ENCODE assay signal across 10 cellular contexts in genomic region chr7:12719978-12720377, GRCh38. TPM values are rescaled to one million over a fixed set of nuclear protein-coding genes. Genes with fewer than 3 reads are reported as not detected.
A peak's percentile ranks its signal among the peaks of the same experiment; 100 is the strongest.
DNase-seq lines count a peak whose midpoint lies in the region; ATAC-seq and TF ChIP-seq lines count a peak whose summit lies in the region.
"Had no signal": no experiment of that assay in that cellular context is flagged by ENCODE, and none has a peak within 500 bp of the region (broad histone marks: within the 10 kb centered on the region; RNA-seq: fewer than 3 reads in every experiment).

No MANE protein-coding gene starts in this region.

- H3K18ac ChIP-seq in mesenchymal stem cell (ENCODE audit: low read depth in 1 of 2, low read length in 2 of 2): no peak overlapping the region

- peak overlapping the region; percentile 82 for H3K27ac ChIP-seq in left ventricle myocardium inferior (replicated peaks)
- H3K27ac ChIP-seq in right cardiac atrium (ENCODE audit: low read length): no peak overlapping the region
- H3K27ac ChIP-seq in mesenchymal stem cell (ENCODE audit: low read length, poor library complexity, severe bottlenecking): no peak overlapping the region
- H3K27ac ChIP-seq in uterus: peak overlapping the region; percentile 71 to 75

- no peak for TF ChIP-seq CTCF in left ventricle myocardium inferior (IDR thresholded peaks at IDR 0.05; ENCODE audit: borderline replicate concordance)
- no peak for TF ChIP-seq CTCF in astrocyte of the spinal cord (IDR thresholded peaks at IDR 0.05; ENCODE audit: low read depth, low read length)
- no peak for TF ChIP-seq CTCF in uterus (IDR thresholded peaks at IDR 0.05)

- no peak overlapping the region for H4K8ac ChIP-seq in mesenchymal stem cell (ENCODE audit: low read length)

- no peak overlapping the region for H2BK120ac ChIP-seq in mesenchymal stem cell (ENCODE audit: low read depth, low read length)

- peaks cover 57% of the 10 kb centered on the region for H3K4me1 ChIP-seq in left ventricle myocardium inferior
- H3K4me1 ChIP-seq in right cardiac atrium (ENCODE audit: control insufficient read depth, insufficient read depth, low read length): peaks cover 18% of the 10 kb centered on the region
- peaks cover 6% of the 10 kb centered on the region for H3K4me1 ChIP-seq in mesenchymal stem cell (ENCODE audit: control insufficient read depth, insufficient read depth, low read depth, low read length)
- peaks cover 0 to 6% of the 10 kb centered on the region in 2 donors for H3K4me1 ChIP-seq in uterus

- no peaks in the 10 kb centered on the region for H3K79me1 ChIP-seq in mesenchymal stem cell (replicated peaks; ENCODE audit: low read length, poor library complexity, severe bottlenecking)

- intact Hi-C loops in left ventricle myocardium inferior (cut with micrococcal nuclease) (no loop called here), right cardiac atrium (cut with DNase I) (loop anchor here in 1 of 4 donors (5.0 kb wide), 1 partner anchor 33 kb away; the partner anchor contains the start of gene ARL4A), uterus (cut with DNase I; ENCODE audit: low total_unique reads) (no loop called here)

- H2BK5ac ChIP-seq in mesenchymal stem cell (ENCODE audit: low read depth, low read length, poor library complexity, severe bottlenecking): no peak overlapping the region

- H2BK15ac ChIP-seq in mesenchymal stem cell (ENCODE audit: low read depth, poor library complexity, severe bottlenecking): no peak overlapping the region

- H3K23ac ChIP-seq in mesenchymal stem cell (ENCODE audit: low read length in 2 of 2): no peak overlapping the region

- H3K14ac ChIP-seq in mesenchymal stem cell (ENCODE audit: low read length in 2 of 2): no peak overlapping the region

- DNase-seq in left ventricle myocardium inferior (no peak), right cardiac atrium (no peak), astrocyte of the spinal cord (ENCODE audit: low read depth, low spot score) (peak; percentile 18), mesenchymal stem cell (no peak), uterus (peak; percentile 29 to 37), GM19240 (ENCODE audit: insufficient read length, low spot score) (no peak), ureter (ENCODE audit: low spot score) (no peak), D341Med (ENCODE audit: low spot score) (no peak)
- DNase-seq: activated CD4-positive, alpha-beta T cell treated with anti-CD3 and anti-CD28 coated beads, Interleukin-2, amount 50 U/mL, for 48 hours had no signal

- no peak overlapping the region for H3K4me2 ChIP-seq in mesenchymal stem cell (ENCODE audit: low read length, poor library complexity, severe bottlenecking)

- WGBS in right cardiac atrium: 29% methylated on average over 6 of the region's 6 CpGs
- WGBS in mesenchymal stem cell: 92% methylated on average over 2 of the region's 6 CpGs

- peak overlapping the region; percentile 85 for H3K9ac ChIP-seq in mesenchymal stem cell (ENCODE audit: low read length)

- H4K91ac ChIP-seq in mesenchymal stem cell (ENCODE audit: low read length): no peak overlapping the region

- in situ Hi-C loops in astrocyte of the spinal cord (cut with HindIII; ENCODE audit: low sequenced_read_pairs): no loop called here

- no peak overlapping the region for H2AK5ac ChIP-seq in mesenchymal stem cell (ENCODE audit: low read length, severe bottlenecking)

- ATAC-seq in right cardiac atrium: no peak

- H3K36me3 ChIP-seq in left ventricle myocardium inferior (no peaks in the 10 kb centered on the region), mesenchymal stem cell (ENCODE audit: control insufficient read depth in 1 of 2, insufficient read depth in 2 of 2, low read depth in 1 of 2, low read length in 2 of 2) (no peaks in the 10 kb centered on the region), uterus (no peaks in the 10 kb centered on the region)

- no peak for TF ChIP-seq POLR2A in uterus (IDR thresholded peaks at IDR 0.05)

- H3K4ac ChIP-seq in mesenchymal stem cell (ENCODE audit: low read depth in 1 of 2, low read length in 2 of 2): no peak overlapping the region

- H3K4me3 ChIP-seq in left ventricle myocardium inferior: peak overlapping the region; percentile 16
- no peak overlapping the region for H3K4me3 ChIP-seq in right cardiac atrium (ENCODE audit: low read length)
- H3K4me3 ChIP-seq in astrocyte of the spinal cord (ENCODE audit: low read depth, low read length): no peak overlapping the region
- peak overlapping the region in 1 of 2 experiments; percentile 29 for H3K4me3 ChIP-seq in mesenchymal stem cell (ENCODE audit: insufficient read depth in 1 of 2, low read depth in 1 of 2, low read length in 2 of 2)
- no peak overlapping the region for H3K4me3 ChIP-seq in uterus
- H3K4me3 ChIP-seq: lung had no signal

- H3K9me3 ChIP-seq in left ventricle myocardium inferior (replicated peaks) (no peaks in the 10 kb centered on the region), right cardiac atrium (ENCODE audit: control insufficient read depth, low read length) (no peaks in the 10 kb centered on the region), mesenchymal stem cell (ENCODE audit: control insufficient read depth, low read length) (no peaks in the 10 kb centered on the region), uterus (no peaks in the 10 kb centered on the region)

- H3K27me3 ChIP-seq in left ventricle myocardium inferior (ENCODE audit: low read depth) (no peaks in the 10 kb centered on the region), right cardiac atrium (ENCODE audit: control insufficient read depth, insufficient read depth) (no peaks in the 10 kb centered on the region), mesenchymal stem cell (ENCODE audit: control insufficient read depth in 1 of 2, insufficient read depth in 1 of 2, low read length in 2 of 2) (no peaks in the 10 kb centered on the region), uterus (no peaks in the 10 kb centered on the region)

- no peak overlapping the region for H2AFZ ChIP-seq in mesenchymal stem cell (ENCODE audit: low read depth, low read length)

- no peak overlapping the region for H2BK12ac ChIP-seq in mesenchymal stem cell (ENCODE audit: low read length in 2 of 2)

RNA-seq across cellular contexts. Expression of gene ARL4A, which starts 32.5 kb away (rescaled TPM):
- total RNA-seq in left ventricle myocardium inferior (11.5 TPM), right cardiac atrium (10 to 100 TPM in 3 of 4 donors, 1 to 10 TPM in 1; 9.6 to 19.7 (median 12.6) TPM), uterus (10 to 100 TPM; 38.5 to 89.7 (median 72.7) TPM), ureter (22.6 TPM)
- 10.3 TPM for polyA plus RNA-seq in right cardiac atrium
- 28.2 TPM for polyA plus RNA-seq in mesenchymal stem cell (2013, experiment 1 of 2)
- 27.7 TPM for polyA plus RNA-seq in mesenchymal stem cell (2013, experiment 2 of 2)

Comparison
In these comparisons a context has a peak if more than half of its experiments do, and no peak if none do; other contexts are left out.
1. H3K27ac ChIP-seq: peak in left ventricle myocardium inferior (single experiment) and uterus (2 of 2); none in right cardiac atrium (single experiment) and mesenchymal stem cell (single experiment).
2. DNase-seq: peak in astrocyte of the spinal cord (single experiment) and uterus (2 of 2); none in left ventricle myocardium inferior (single experiment), right cardiac atrium (0 of 3), mesenchymal stem cell (single experiment), GM19240 (single experiment), ureter (single experiment) and D341Med (single experiment).